ENCODE assay signal across 8 cellular contexts in the genomic region with DNA sequence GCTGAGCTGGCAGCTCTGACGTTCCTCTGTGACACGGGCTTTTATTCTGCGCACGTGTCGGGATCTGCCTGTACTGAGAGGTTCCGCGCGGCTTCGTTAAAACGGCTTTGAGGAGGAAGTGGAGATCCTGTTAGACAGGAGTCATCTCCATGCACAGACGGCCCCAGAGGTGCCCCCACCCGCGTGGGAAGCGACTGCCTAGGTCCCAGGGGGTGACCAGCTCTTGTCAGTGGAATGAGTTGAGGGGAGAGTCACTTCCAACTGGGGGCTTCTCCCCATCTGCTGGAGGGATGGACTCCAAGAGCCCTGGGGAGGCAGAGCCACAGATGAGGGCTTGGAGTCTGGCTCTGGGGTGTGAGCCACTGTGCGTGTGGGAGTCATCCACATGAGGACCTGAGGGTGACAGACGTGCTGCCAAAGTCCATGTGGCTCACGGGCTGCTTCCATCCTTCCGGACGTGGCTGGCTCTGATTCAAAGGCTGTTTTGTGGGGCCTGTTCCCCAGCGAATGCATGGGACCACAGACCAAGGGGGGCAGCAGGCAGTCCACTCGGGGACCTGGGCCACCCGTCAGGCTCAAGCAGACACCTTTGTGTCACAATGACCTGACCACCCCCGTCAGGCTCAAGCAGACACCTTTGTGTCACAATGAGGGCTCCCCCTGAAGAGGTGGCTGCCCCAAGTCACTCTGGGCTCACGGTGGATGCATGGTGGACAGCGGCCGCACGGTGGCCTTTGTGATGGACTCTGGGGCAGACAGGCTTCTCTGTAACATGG. TPM values are rescaled to one million over a fixed set of nuclear protein-coding genes. Genes with fewer than 3 reads are reported as not detected.
A peak's percentile ranks its signal among the peaks of the same experiment; 100 is the strongest.
DNase-seq lines count a peak whose midpoint lies in the region; ATAC-seq and TF ChIP-seq lines count a peak whose summit lies in the region.

No MANE protein-coding gene starts in this region.

- no peaks in the 10 kb centered on the region for H3K9me3 Mint-ChIP-seq in naive thymus-derived CD8-positive, alpha-beta T cell

- TF ChIP-seq POLR2A in esophagus muscularis mucosa (IDR thresholded peaks at IDR 0.05; ENCODE audit: low read depth) = no peak

- TF ChIP-seq EP300 in esophagus muscularis mucosa (IDR thresholded peaks at IDR 0.05) = no peak

- H3K9me3 ChIP-seq in AG04450 (ENCODE audit: control insufficient read depth, insufficient read depth, low read length) = no peaks in the 10 kb centered on the region; the same call in 1 of the 2 replicates
- H3K9me3 ChIP-seq in esophagus muscularis mucosa = no peaks in the 10 kb centered on the region
- no peaks in the 10 kb centered on the region for H3K9me3 ChIP-seq in MG63

- H3K4me3 Mint-ChIP-seq in naive thymus-derived CD8-positive, alpha-beta T cell = peak overlapping the region; percentile 70 to 85 (median 73)

- peak overlapping the region; percentile 47 to 91 (median 72) for H3K27ac Mint-ChIP-seq in naive thymus-derived CD8-positive, alpha-beta T cell

- POLR2A ChIA-PET in AG04450 (lab: Yijun Ruan, JAX) = no interaction called here
- POLR2A ChIA-PET in naive thymus-derived CD8-positive, alpha-beta T cell (lab: Charles Lee) = interaction anchor here (1.0 to 1.5 kb wide), 4 partner anchors 27 to 86 kb away, joined by 3 to 7 read pairs (median 4); a partner anchor contains a TSS

- peak overlapping the region; percentile 21 for H3K27ac ChIP-seq in AG04450 (ENCODE audit: low read depth, low read length)
- peak overlapping the region; percentile 81 for H3K27ac ChIP-seq in HL-60 (replicated peaks)
- peak overlapping the region in 1 of 4 donors; percentile 44 for H3K27ac ChIP-seq in esophagus muscularis mucosa (replicated peaks in 1 of 4)

- no peak for DNase-seq in AG04450 (ENCODE audit: low read depth, low spot score)
- peak; percentile 73 to 93 for DNase-seq in HL-60 (ENCODE audit: low read depth in 1 of 2, low spot score in 1 of 2)
- DNase-seq in activated CD4-positive, alpha-beta T cell treated with anti-CD3 and anti-CD28 coated beads for 4 hours = peak; percentile 38 to 40
- DNase-seq in esophagus muscularis mucosa (ENCODE audit: extremely low spot score) = peak; percentile 94
- DNase-seq in naive thymus-derived CD8-positive, alpha-beta T cell = peak in 9 of 10 donors; percentile 19 to 69 (median 33)
- DNase-seq in MG63 = no peak

- peaks cover 8 to 26% (median 15%) of the 10 kb centered on the region in 4 donors for H3K4me1 Mint-ChIP-seq in naive thymus-derived CD8-positive, alpha-beta T cell

- H3K4me3 ChIP-seq in AG04450 (ENCODE audit: low read depth, low read length) (no peak overlapping the region), HL-60 (replicated peaks; ENCODE audit: insufficient read depth, low read length) (no peak overlapping the region), esophagus muscularis mucosa (peak overlapping the region; percentile 42 to 54 (median 46)), MG63 (no peak overlapping the region)

- 43% methylated on average over 20 of the region's 27 CpGs for WGBS in esophagus muscularis mucosa

- no peak for TF ChIP-seq CTCF in AG04450 (IDR thresholded peaks at IDR 0.05; ENCODE audit: low read depth, low read length)
- no peak for TF ChIP-seq CTCF in HL-60 (IDR thresholded peaks at IDR 0.05; ENCODE audit: insufficient read depth, low read length)
- TF ChIP-seq CTCF in esophagus muscularis mucosa (IDR thresholded peaks at IDR 0.05) = no peak

- intact Hi-C loops in esophagus muscularis mucosa (cut with DNase I) = no loop called here

- CTCF ChIA-PET in AG04450 (lab: Charles Lee) = interaction anchor here (0.6 to 1.0 kb wide), 4 partner anchors 11 to 86 kb away, joined by 3 to 5 read pairs (median 4); no protein-coding TSS in a partner anchor

- H3K36me3 Mint-ChIP-seq in naive thymus-derived CD8-positive, alpha-beta T cell = peaks cover 0 to 28% (median 6%) of the 10 kb centered on the region in 3 donors

- peaks cover 21 to 28% (median 23%) of the 10 kb centered on the region in 4 donors for H3K4me1 ChIP-seq in esophagus muscularis mucosa

- ATAC-seq in naive thymus-derived CD8-positive, alpha-beta T cell = peak; percentile 60 to 77
- ATAC-seq in HG02840 (IDR thresholded peaks at IDR 0.05; ENCODE audit: low FRiP score, unreplicated experiment) (no peak), GM19351 (IDR thresholded peaks at IDR 0.05; ENCODE audit: unreplicated experiment) (no peak)

- H3K27me3 Mint-ChIP-seq in naive thymus-derived CD8-positive, alpha-beta T cell = peaks cover 0 to 2% (median 0%) of the 10 kb centered on the region in 5 donors

- H3K27me3 ChIP-seq in AG04450 (ENCODE audit: control insufficient read depth, insufficient read depth, low read length) = peaks cover 20% of the 10 kb centered on the region
- no peaks in the 10 kb centered on the region for H3K27me3 ChIP-seq in HL-60 (ENCODE audit: insufficient read depth, poor library complexity, severe bottlenecking)
- H3K27me3 ChIP-seq in esophagus muscularis mucosa = peaks cover 0 to 35% (median 3%) of the 10 kb centered on the region in 4 donors
- no peaks in the 10 kb centered on the region for H3K27me3 ChIP-seq in MG63

- H3K36me3 ChIP-seq in esophagus muscularis mucosa (peaks cover 32 to 38% (median 36%) of the 10 kb centered on the region in 4 donors), MG63 (peaks cover 31% of the 10 kb centered on the region)

RNA-seq across cellular contexts. Expression of a gene that starts 26.8 kb away (rescaled TPM):
- 240 and 249 TPM in 2 replicates for polyA plus RNA-seq in AG04450 (2011; rRNA removed)
- 134 and 137 TPM in 2 replicates for polyA minus RNA-seq in AG04450 (2011; rRNA and poly(A)+ RNA removed)
- total RNA-seq in esophagus muscularis mucosa = 100 to 1,000 TPM; 222 to 382 (median 302) TPM
- 10 to 100 TPM; 62.0 to 68.7 TPM for total RNA-seq in naive thymus-derived CD8-positive, alpha-beta T cell
- polyA plus RNA-seq in naive thymus-derived CD8-positive, alpha-beta T cell = 10 to 100 TPM; 42.4 to 54.1 (median 44.3) TPM
- total RNA-seq in MG63 (2014; rRNA removed; shearing (Covaris generic); ENCODE audit: low replicate concordance) = 396 and 445 TPM in 2 replicates

RNA-seq across cellular contexts. Expression of a gene that starts 28.8 kb away (rescaled TPM):
- polyA plus RNA-seq in AG04450 (2011; rRNA removed) = 113 and 134 TPM in 2 replicates
- 75.0 and 75.8 TPM in 2 replicates for polyA minus RNA-seq in AG04450 (2011; rRNA and poly(A)+ RNA removed)
- total RNA-seq in esophagus muscularis mucosa = 10 to 100 TPM; 46.1 to 52.2 (median 48.6) TPM
- 10 to 100 TPM; 50.2 to 54.6 TPM for total RNA-seq in naive thymus-derived CD8-positive, alpha-beta T cell
- 10 to 100 TPM; 82.8 to 94.1 (median 86.7) TPM for polyA plus RNA-seq in naive thymus-derived CD8-positive, alpha-beta T cell
- total RNA-seq in MG63 (2014; rRNA removed; shearing (Covaris generic); ENCODE audit: low replicate concordance) = 153 and 197 TPM in 2 replicates

RNA-seq across cellular contexts. Expression of a gene that starts 45.1 kb away (rescaled TPM):
- 60.9 and 62.2 TPM in 2 replicates for polyA plus RNA-seq in AG04450 (2011; rRNA removed)
- polyA minus RNA-seq in AG04450 (2011; rRNA and poly(A)+ RNA removed) = 49.0 and 49.2 TPM in 2 replicates
- 100 to 1,000 TPM in 1 of 4 donors, 10 to 100 TPM in 3; 74.4 to 174 (median 81.7) TPM for total RNA-seq in esophagus muscularis mucosa
- total RNA-seq in naive thymus-derived CD8-positive, alpha-beta T cell = 100 to 1,000 TPM; 167 to 186 TPM
- 10 to 100 TPM; 56.2 to 72.8 (median 62.3) TPM for polyA plus RNA-seq in naive thymus-derived CD8-positive, alpha-beta T cell
- total RNA-seq in MG63 (2014; rRNA removed; shearing (Covaris generic); ENCODE audit: low replicate concordance) = 59.9 and 76.0 TPM in 2 replicates

Comparison
In these comparisons a context has a peak if more than half of its experiments do, and no peak if none do; other contexts are left out.
1. DNase-seq: peak in HL-60 (2 of 2), activated CD4-positive, alpha-beta T cell treated with anti-CD3 and anti-CD28 coated beads for 4 hours (2 of 2), esophagus muscularis mucosa (single experiment) and naive thymus-derived CD8-positive, alpha-beta T cell (9 of 10); none in AG04450 (single experiment) and MG63 (single experiment).
2. H3K4me3 ChIP-seq: peak in esophagus muscularis mucosa (4 of 4); none in AG04450 (single experiment), HL-60 (single experiment) and MG63 (single experiment).
3. ATAC-seq: peak in naive thymus-derived CD8-positive, alpha-beta T cell (2 of 2); none in HG02840 (single experiment) and GM19351 (single experiment).